ENCODE assay signal across 22 cellular contexts in the genomic region with DNA sequence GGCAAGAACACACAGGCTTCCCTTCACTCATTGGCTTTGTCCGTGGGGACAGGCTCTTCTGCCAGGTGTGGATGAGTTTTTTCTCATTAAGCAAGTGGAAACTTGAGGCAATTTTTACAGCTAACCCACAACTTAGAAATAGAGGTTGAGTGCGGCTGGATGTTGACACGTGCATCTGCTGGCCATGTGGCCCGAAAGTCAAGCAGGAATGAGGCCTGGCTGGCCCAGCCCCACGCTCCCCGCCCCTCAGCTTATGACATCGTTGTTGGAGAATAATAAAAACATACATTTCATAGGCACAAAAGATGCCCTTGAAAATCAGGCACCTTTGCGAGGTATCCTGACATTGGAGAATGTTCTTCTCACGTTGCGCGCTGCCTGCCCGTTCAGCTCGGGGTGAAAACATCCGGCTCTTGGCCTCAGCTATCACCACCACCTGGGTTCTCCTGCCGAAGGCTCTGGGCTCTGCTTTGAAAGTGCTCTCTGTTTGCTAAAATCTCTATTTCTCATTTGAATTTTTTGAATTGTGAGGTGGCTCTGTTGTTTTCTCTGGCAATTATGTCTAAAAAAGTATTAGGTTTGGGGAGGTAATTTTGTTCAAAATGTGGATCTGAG.
DNase-seq lines count a peak whose midpoint lies in the region; ATAC-seq lines count a peak whose summit lies in the region.
"Had no signal": no experiment of that assay in that cellular context is flagged by ENCODE, and none has a peak within 500 bp of the region (broad histone marks: within the 10 kb centered on the region; RNA-seq: fewer than 3 reads in every experiment).

No MANE protein-coding gene starts in this region.

- H3K9ac ChIP-seq in duodenal mucosa (ENCODE audit: low read depth in 1 of 2, low read length in 2 of 2) = no peak overlapping the region

- DNase-seq in activated CD8-positive, alpha-beta memory T cell treated with anti-CD3 and anti-CD28 coated beads for 24 hours = peak; percentile 15
- DNase-seq in activated CD8-positive, alpha-beta memory T cell treated with anti-CD3 and anti-CD28 coated beads, Interleukin-2, amount 50 U/mL, for 48 hours = no peak
- DNase-seq in left lobe of liver (ENCODE audit: low spot score) (peak; percentile 22), ureter (ENCODE audit: low spot score) (peak; percentile 13), NCI-H1417 treated with DMSO at 0.1 percent for 48 hours (lab: John Stamatoyannopoulos, UW) (no peak)
- DNase-seq: DMS53, EL, GF-D8, HCEC 1CT, NCI-H1105, NCI-H2029 treated with DMSO at 0.1 percent for 48 hours, NCI-H226, NCI-H510A treated with DMSO at 0.1 percent for 48 hours, NCI-H748 treated with DMSO at 0.1 percent for 48 hours, PC-9, RPMI8226, SHP77 had no signal

- ATAC-seq in left lobe of liver = no peak
- no peak for ATAC-seq in GM18502 (IDR thresholded peaks at IDR 0.05; ENCODE audit: poor library complexity, unreplicated experiment)
- no peak for ATAC-seq in HG03469 (IDR thresholded peaks at IDR 0.05; ENCODE audit: unreplicated experiment)
- ATAC-seq: GM23338 had no signal

- H3K4me1 ChIP-seq in duodenal mucosa (ENCODE audit: control insufficient read depth in 1 of 2, insufficient read depth in 2 of 2, low read length in 2 of 2) = peaks cover 10 to 22% of the 10 kb centered on the region in 2 donors

- H3K27ac ChIP-seq in duodenal mucosa (ENCODE audit: low read depth, low read length) = no peak overlapping the region
- H3K27ac ChIP-seq: C4-2B, PC-9 had no signal

- H3K27me3 ChIP-seq in duodenal mucosa (ENCODE audit: control insufficient read depth in 1 of 2, insufficient read depth in 2 of 2, low read length in 2 of 2) = no peaks in the 10 kb centered on the region

- no peaks in the 10 kb centered on the region for H3K36me3 ChIP-seq in duodenal mucosa (ENCODE audit: control insufficient read depth in 1 of 2, insufficient read depth in 2 of 2, low read length in 2 of 2)

- H3K4me3 ChIP-seq in duodenal mucosa (ENCODE audit: low read depth in 1 of 2, low read length in 2 of 2) = peak overlapping the region; percentile 28 to 39
- H3K4me3 ChIP-seq: GM23338, PC-9 had no signal

- H3K9me3 ChIP-seq in duodenal mucosa (ENCODE audit: control insufficient read depth in 1 of 2, low read length in 2 of 2) = no peaks in the 10 kb centered on the region

Comparison
In these comparisons a context has a peak if more than half of its experiments do, and no peak if none do; other contexts are left out.
1. DNase-seq: peak in activated CD8-positive, alpha-beta memory T cell treated with anti-CD3 and anti-CD28 coated beads for 24 hours (single experiment), left lobe of liver (single experiment) and ureter (single experiment); none in activated CD8-positive, alpha-beta memory T cell treated with anti-CD3 and anti-CD28 coated beads, Interleukin-2, amount 50 U/mL, for 48 hours (single experiment) and NCI-H1417 treated with DMSO at 0.1 percent for 48 hours (single experiment).